8 cellular contexts compared by ENCODE assay signal in the genomic region with DNA sequence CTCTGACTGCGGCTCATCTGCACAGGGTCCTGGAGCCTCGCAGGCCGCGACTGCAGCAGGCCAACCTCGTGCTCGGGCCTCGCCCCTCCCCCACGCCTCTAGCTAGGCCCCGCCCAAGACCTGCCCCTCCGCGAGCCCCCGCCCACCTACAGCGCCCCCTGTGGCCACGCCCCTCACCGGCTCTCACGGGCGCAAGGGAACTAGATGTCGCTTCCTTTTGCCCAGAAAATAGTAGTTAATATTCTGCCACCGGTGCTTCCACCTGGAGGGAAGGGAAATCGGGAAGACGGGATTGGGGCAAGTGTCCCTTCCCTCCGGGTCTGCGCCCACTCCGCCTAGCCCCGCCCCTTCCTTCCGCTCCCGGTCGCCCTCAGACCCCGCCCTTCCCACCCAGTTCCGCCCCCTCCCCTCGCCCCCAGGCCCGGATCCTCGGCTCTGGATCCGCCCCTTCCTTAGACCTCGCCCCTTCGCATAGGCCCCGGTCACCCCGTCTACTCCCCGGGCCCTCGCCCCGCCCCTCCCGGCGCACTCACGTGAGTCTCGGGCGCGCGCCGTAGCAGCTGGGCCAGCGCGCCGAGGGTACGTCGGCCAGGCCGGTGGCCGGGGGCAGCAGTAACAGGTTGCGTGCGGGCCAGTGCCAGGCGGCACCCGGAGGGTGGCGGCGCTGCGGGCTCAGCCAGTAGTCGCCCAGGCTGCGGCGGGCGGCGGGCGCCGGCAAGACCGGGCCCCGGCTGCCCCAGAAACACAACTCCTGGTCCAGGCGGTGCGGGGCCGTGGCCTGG. TPM values are rescaled to one million over a fixed set of nuclear protein-coding genes. Genes with fewer than 3 reads are reported as not detected.
DNase-seq lines count a peak whose midpoint lies in the region; ATAC-seq and TF ChIP-seq lines count a peak whose summit lies in the region.

No MANE protein-coding gene starts in this region.

- no peaks in the 10 kb centered on the region for H3K27me3 Mint-ChIP-seq in activated CD4-positive, alpha-beta T cell treated with anti-CD3 and anti-CD28 coated beads for 36 hours

- peak; percentile 80 for TF ChIP-seq POLR2A in GM19099 (IDR thresholded peaks at IDR 0.05; ENCODE audit: extremely low read depth, insufficient read length, low read depth)

- CTCF ChIA-PET in activated CD4-positive, alpha-beta T cell treated with anti-CD3 and anti-CD28 coated beads for 36 hours (lab: Charles Lee), result interaction anchor here (0.9 to 3.4 kb wide), 7 partner anchors 10 to 110 kb away, joined by 3 to 16 read pairs (median 5); a partner anchor contains a TSS

- H3K36me3 Mint-ChIP-seq in activated CD4-positive, alpha-beta T cell treated with anti-CD3 and anti-CD28 coated beads for 36 hours (ENCODE audit: low read depth), result no peaks in the 10 kb centered on the region

- peak; percentile 43 for TF ChIP-seq CTCF in BE2C (IDR thresholded peaks at IDR 0.05; ENCODE audit: low read depth, low read length)

- H3K27me3 ChIP-seq in BE2C, result no peaks in the 10 kb centered on the region

- intact Hi-C loops in activated CD4-positive, alpha-beta T cell treated with anti-CD3 and anti-CD28 coated beads for 36 hours (cut with DNase I, micrococcal nuclease), result loop anchor here (1.0 to 2.0 kb wide), 13 partner anchors 15 to 466 kb away; a partner anchor contains a TSS
- intact Hi-C loops in left colon (cut with DNase I, micrococcal nuclease), result no loop called here

- H3K27ac Mint-ChIP-seq in activated CD4-positive, alpha-beta T cell treated with anti-CD3 and anti-CD28 coated beads for 36 hours, result peak overlapping the region; percentile 82

- POLR2A ChIA-PET in activated CD4-positive, alpha-beta T cell treated with anti-CD3 and anti-CD28 coated beads for 36 hours (lab: Charles Lee), result interaction anchor here (1.4 kb wide), 2 partner anchors 14 to 15 kb away, joined by 4 to 6 read pairs; a partner anchor contains a TSS

- peak overlapping the region; percentile 73 for H3K4me3 Mint-ChIP-seq in activated CD4-positive, alpha-beta T cell treated with anti-CD3 and anti-CD28 coated beads for 36 hours

- peaks cover 6% of the 10 kb centered on the region for H3K9me3 ChIP-seq in BE2C

- H3K4me1 Mint-ChIP-seq in activated CD4-positive, alpha-beta T cell treated with anti-CD3 and anti-CD28 coated beads for 36 hours, result peaks cover 21% of the 10 kb centered on the region

- peak overlapping the region; percentile 93 for H3K27ac ChIP-seq in cingulate gyrus (ENCODE audit: low read depth, low read length)

- DNase-seq in BE2C (peak; percentile 93), NCI-H460 (ENCODE audit: extremely low read depth, low read depth) (peak; percentile 88), left colon (peak; percentile 95)
- peak; percentile 96 for DNase-seq in activated CD4-positive, alpha-beta T cell treated with anti-CD3 and anti-CD28 coated beads for 36 hours
- peak; percentile 88 to 90 for DNase-seq in stimulated activated CD4-positive, alpha-beta T cell treated with anti-CD3 and anti-CD28 coated beads, Interleukin-1b, Interleukin-23, amount 100 ng/mL, for 4 hours (ENCODE audit: low read depth in 2 of 2)

- H3K9me3 Mint-ChIP-seq in activated CD4-positive, alpha-beta T cell treated with anti-CD3 and anti-CD28 coated beads for 36 hours (ENCODE audit: low read depth), result peaks cover 2% of the 10 kb centered on the region

- H3K4me3 ChIP-seq in BE2C (ENCODE audit: low read depth, low read length), result peak overlapping the region; percentile 57

- no peaks in the 10 kb centered on the region for H3K4me1 ChIP-seq in BE2C

- no peaks in the 10 kb centered on the region for H3K36me3 ChIP-seq in BE2C

- ATAC-seq in HG03432 (IDR thresholded peaks at IDR 0.05; ENCODE audit: unreplicated experiment), result peak; percentile 89
- ATAC-seq in activated CD4-positive, alpha-beta T cell treated with anti-CD3 and anti-CD28 coated beads for 36 hours, result peak; percentile 96
- peak; percentile 93 for ATAC-seq in left colon

RNA-seq across cellular contexts. Expression of a gene that starts 11.0 kb away (rescaled TPM):
- polyA plus RNA-seq in BE2C (2012; ENCODE audit: insufficient read depth, insufficient read length, low read depth), result 4.2 TPM
- 3.6 and 5.0 TPM in 2 replicates for total RNA-seq in NCI-H460 (2014; rRNA removed; shearing (Covaris generic))
- polyA plus RNA-seq in NCI-H460 (2014; cell fraction: nucleus; rRNA removed), result 28.5 and 49.1 TPM in 2 replicates
- 1 to 10 TPM; 3.1 to 3.3 TPM for total RNA-seq in activated CD4-positive, alpha-beta T cell treated with anti-CD3 and anti-CD28 coated beads for 36 hours
- total RNA-seq in left colon, result 1 to 10 TPM; 7.9 to 8.9 TPM

RNA-seq across cellular contexts. Expression of a gene that starts 11.1 kb away (rescaled TPM):
- 0.85 TPM for polyA plus RNA-seq in BE2C (2012; ENCODE audit: insufficient read depth, insufficient read length, low read depth)
- 0.57 and 0.98 TPM in 2 replicates for total RNA-seq in NCI-H460 (2014; rRNA removed; shearing (Covaris generic))
- 0.60 and 0.61 TPM in 2 replicates for polyA plus RNA-seq in NCI-H460 (2014; cell fraction: nucleus; rRNA removed)
- 1 to 10 TPM in 1 of 2 experiments, under 1 TPM in 1; 0.76 to 1.6 TPM for total RNA-seq in activated CD4-positive, alpha-beta T cell treated with anti-CD3 and anti-CD28 coated beads for 36 hours
- total RNA-seq in left colon, result 1 to 10 TPM; 1.2 to 1.9 TPM

RNA-seq across cellular contexts. Expression of a gene that starts 15.2 kb away (rescaled TPM):
- 188 TPM for polyA plus RNA-seq in BE2C (2012; ENCODE audit: insufficient read depth, insufficient read length, low read depth)
- 16.2 and 21.6 TPM in 2 replicates for total RNA-seq in NCI-H460 (2014; rRNA removed; shearing (Covaris generic))
- polyA plus RNA-seq in NCI-H460 (2014; cell fraction: nucleus; rRNA removed), result 9.9 and 12.3 TPM in 2 replicates
- 10 to 100 TPM; 27.0 to 29.3 TPM for total RNA-seq in activated CD4-positive, alpha-beta T cell treated with anti-CD3 and anti-CD28 coated beads for 36 hours
- 100 to 1,000 TPM; 135 to 144 TPM for total RNA-seq in left colon

RNA-seq across cellular contexts. Expression of a gene that starts 43.0 kb away (rescaled TPM):
- 58.7 TPM for polyA plus RNA-seq in BE2C (2012; ENCODE audit: insufficient read depth, insufficient read length, low read depth)
- 21.6 and 24.2 TPM in 2 replicates for total RNA-seq in NCI-H460 (2014; rRNA removed; shearing (Covaris generic))
- polyA plus RNA-seq in NCI-H460 (2014; cell fraction: nucleus; rRNA removed), result 48.3 and 52.8 TPM in 2 replicates
- 10 to 100 TPM; 29.4 to 36.9 TPM for total RNA-seq in activated CD4-positive, alpha-beta T cell treated with anti-CD3 and anti-CD28 coated beads for 36 hours
- total RNA-seq in left colon, result 10 to 100 TPM; 73.0 to 87.9 TPM

RNA-seq across cellular contexts. Expression of a gene that starts 59.4 kb away (rescaled TPM):
- polyA plus RNA-seq in BE2C (2012; ENCODE audit: insufficient read depth, insufficient read length, low read depth), result 99.6 TPM
- total RNA-seq in NCI-H460 (2014; rRNA removed; shearing (Covaris generic)), result 34.6 and 35.6 TPM in 2 replicates
- 35.7 and 37.7 TPM in 2 replicates for polyA plus RNA-seq in NCI-H460 (2014; cell fraction: nucleus; rRNA removed)
- total RNA-seq in activated CD4-positive, alpha-beta T cell treated with anti-CD3 and anti-CD28 coated beads for 36 hours, result 100 to 1,000 TPM; 132 to 146 TPM
- total RNA-seq in left colon, result 100 to 1,000 TPM; 218 to 252 TPM

Comparison
In these comparisons a context has a peak if more than half of its experiments do, and no peak if none do; other contexts are left out.
1. Peak in every context shown above with its lines: DNase-seq, ATAC-seq, H3K4me3 ChIP-seq and H3K27ac ChIP-seq.
2. intact Hi-C loops: an anchor here in activated CD4-positive, alpha-beta T cell treated with anti-CD3 and anti-CD28 coated beads for 36 hours (1.0 to 2.0 kb wide); none called in left colon.